In the genomic region with DNA sequence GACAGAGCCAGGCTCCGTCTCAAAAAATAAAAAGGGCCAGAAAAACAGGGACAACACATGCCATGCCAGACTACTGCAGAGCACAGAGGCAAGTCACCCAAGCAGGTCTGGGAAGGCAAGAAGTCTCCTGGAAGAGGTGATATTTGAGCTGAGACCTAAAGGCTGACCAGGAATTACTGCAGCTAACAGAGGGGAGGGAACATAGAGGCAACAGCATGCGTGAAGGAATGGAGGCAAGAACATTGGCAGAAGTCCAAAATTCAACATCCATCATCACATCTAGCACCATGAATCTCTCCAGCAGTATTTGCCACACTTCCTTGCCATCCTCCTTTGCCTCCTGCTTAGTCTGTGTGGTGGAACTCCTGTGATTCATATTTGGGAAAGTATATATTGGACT, we compare ENCODE assay signal across 1 cellular context.
TF ChIP-seq lines count a peak whose summit lies in the region.

No MANE protein-coding gene starts in this region.

TF ChIP-seq in K562, 482 proteins besides CTCF, POLR2A, EP300 and RAD21 (continued from another document):
- TF ChIP-seq PBX2 (CRISPR knock-in tag; IDR thresholded peaks at IDR 0.05; ENCODE audit: low read depth) (no peak), PBX2 (tag; conservative IDR thresholded peaks at IDR 0.05; ENCODE audit: low read depth) (peak; percentile 43; the same call in 1 of the 2 replicates), NFIC (IDR thresholded peaks at IDR 0.05) (peak; percentile 88)
- TF ChIP-seq, protein P1, sequence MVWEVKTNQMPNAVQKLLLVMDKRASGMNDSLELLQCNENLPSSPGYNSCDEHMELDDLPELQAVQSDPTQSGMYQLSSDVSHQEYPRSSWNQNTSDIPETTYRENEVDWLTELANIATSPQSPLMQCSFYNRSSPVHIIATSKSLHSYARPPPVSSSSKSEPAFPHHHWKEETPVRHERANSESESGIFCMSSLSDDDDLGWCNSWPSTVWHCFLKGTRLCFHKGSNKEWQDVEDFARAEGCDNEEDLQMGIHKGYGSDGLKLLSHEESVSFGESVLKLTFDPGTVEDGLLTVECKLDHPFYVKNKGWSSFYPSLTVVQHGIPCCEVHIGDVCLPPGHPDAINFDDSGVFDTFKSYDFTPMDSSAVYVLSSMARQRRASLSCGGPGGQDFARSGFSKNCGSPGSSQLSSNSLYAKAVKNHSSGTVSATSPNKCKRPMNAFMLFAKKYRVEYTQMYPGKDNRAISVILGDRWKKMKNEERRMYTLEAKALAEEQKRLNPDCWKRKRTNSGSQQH (CRISPR knock-in tag; IDR thresholded peaks at IDR 0.05): no peak
